ENCODE assay signal across 8 cellular contexts in genomic region chr17:77772461-77772897, GRCh38.
DNase-seq lines count a peak whose midpoint lies in the region; ATAC-seq and TF ChIP-seq lines count a peak whose summit lies in the region.

No MANE protein-coding gene starts in this region.

- H3K9me3 Mint-ChIP-seq in T-cell: no peaks in the 10 kb centered on the region
- H3K9me3 Mint-ChIP-seq in activated naive CD8-positive, alpha-beta T cell treated with anti-CD3 and anti-CD28 coated beads, Interleukin-2, amount 50 U/mL, for 24 hours: no peaks in the 10 kb centered on the region

- no peak overlapping the region for H3K27ac ChIP-seq in iPS-20b (ENCODE audit: low read length)

- peak; percentile 25 for TF ChIP-seq CTCF in AG09309 (IDR thresholded peaks at IDR 0.05; ENCODE audit: control insufficient read depth, insufficient read depth, low read depth, low read length, missing control alignments)

- POLR2A ChIA-PET in T-cell (lab: Charles Lee): interaction anchor here in 1 of 2 donors (0.7 kb wide), 1 partner anchor 241 kb away, joined by 5 read pairs; no protein-coding TSS in a partner anchor

- peaks cover 0 to 2% of the 10 kb centered on the region in 2 donors for H3K27me3 Mint-ChIP-seq in T-cell
- H3K27me3 Mint-ChIP-seq in activated naive CD8-positive, alpha-beta T cell treated with anti-CD3 and anti-CD28 coated beads, Interleukin-2, amount 50 U/mL, for 24 hours: no peaks in the 10 kb centered on the region

- no peak overlapping the region for H3K4me3 Mint-ChIP-seq in T-cell
- no peak overlapping the region for H3K4me3 Mint-ChIP-seq in activated naive CD8-positive, alpha-beta T cell treated with anti-CD3 and anti-CD28 coated beads, Interleukin-2, amount 50 U/mL, for 24 hours

- H3K27ac Mint-ChIP-seq in T-cell: peak overlapping the region in 1 of 2 donors; percentile 69
- no peak overlapping the region for H3K27ac Mint-ChIP-seq in activated naive CD8-positive, alpha-beta T cell treated with anti-CD3 and anti-CD28 coated beads, Interleukin-2, amount 50 U/mL, for 24 hours

- peak overlapping the region; percentile 43; the same call in 1 of the 2 replicates for H3K9ac ChIP-seq in iPS-20b (ENCODE audit: low read depth, low read length)

- H3K4me1 ChIP-seq in iPS-20b (ENCODE audit: insufficient read depth, low read length): peaks cover 6% of the 10 kb centered on the region

- H3K4me1 Mint-ChIP-seq in T-cell: peaks cover 14 to 17% (median 15%) of the 10 kb centered on the region in 3 donors
- peaks cover 11% of the 10 kb centered on the region for H3K4me1 Mint-ChIP-seq in activated naive CD8-positive, alpha-beta T cell treated with anti-CD3 and anti-CD28 coated beads, Interleukin-2, amount 50 U/mL, for 24 hours

- H3K27me3 ChIP-seq in iPS-20b (ENCODE audit: insufficient read depth, low read length): peaks cover 35% of the 10 kb centered on the region

- no peaks in the 10 kb centered on the region for H3K36me3 ChIP-seq in iPS-20b (ENCODE audit: insufficient read depth, low read depth, low read length)

- DNase-seq in AG09309 (ENCODE audit: low read depth) (no peak), T-cell (peak; percentile 30 to 74 (median 61)), NCI-H2029 (lab: John Stamatoyannopoulos, UW) (no peak)
- DNase-seq in activated naive CD8-positive, alpha-beta T cell treated with anti-CD3 and anti-CD28 coated beads, Interleukin-2, amount 50 U/mL, for 24 hours: peak; percentile 75
- peak; percentile 51 to 59 for DNase-seq in stimulated activated CD4-positive, alpha-beta T cell treated with anti-CD3 and anti-CD28 coated beads, Interleukin-4, amount 100 ng/mL, for 4 hours

- CTCF ChIA-PET in T-cell (lab: Charles Lee): interaction anchor here in 1 of 2 donors (1.4 kb wide), 1 partner anchor 241 kb away, joined by 6 read pairs; no protein-coding TSS in a partner anchor

- H3K9me3 ChIP-seq in iPS-20b (ENCODE audit: insufficient read depth, low read depth, low read length): no peaks in the 10 kb centered on the region

- H3K36me3 Mint-ChIP-seq in T-cell: no peaks in the 10 kb centered on the region
- no peaks in the 10 kb centered on the region for H3K36me3 Mint-ChIP-seq in activated naive CD8-positive, alpha-beta T cell treated with anti-CD3 and anti-CD28 coated beads, Interleukin-2, amount 50 U/mL, for 24 hours (ENCODE audit: low read depth)

- H3K4me3 ChIP-seq in AG09309 (ENCODE audit: control insufficient read depth, low read depth, low read length) (no peak overlapping the region), iPS-20b (ENCODE audit: low read length) (peak overlapping the region; percentile 26; the same call in 1 of the 2 replicates)

- ATAC-seq in HG02610 (IDR thresholded peaks at IDR 0.05; ENCODE audit: unreplicated experiment) (peak; percentile 45), T-cell (replicated peaks in 1 of 4) (peak; percentile 88 to 98 (median 91)), GM18511 (IDR thresholded peaks at IDR 0.05; ENCODE audit: unreplicated experiment) (no peak)
- ATAC-seq in activated naive CD8-positive, alpha-beta T cell treated with anti-CD3 and anti-CD28 coated beads, Interleukin-2, amount 50 U/mL, for 24 hours: peak; percentile 83

Comparison
In these comparisons a context has a peak if more than half of its experiments do, and no peak if none do; other contexts are left out.
1. DNase-seq: peak in T-cell (34 of 34), activated naive CD8-positive, alpha-beta T cell treated with anti-CD3 and anti-CD28 coated beads, Interleukin-2, amount 50 U/mL, for 24 hours (single experiment) and stimulated activated CD4-positive, alpha-beta T cell treated with anti-CD3 and anti-CD28 coated beads, Interleukin-4, amount 100 ng/mL, for 4 hours (2 of 2); none in AG09309 (single experiment) and NCI-H2029 (single experiment).